Comparison of ENCODE assay signal across 1 cellular context in the genomic region with DNA sequence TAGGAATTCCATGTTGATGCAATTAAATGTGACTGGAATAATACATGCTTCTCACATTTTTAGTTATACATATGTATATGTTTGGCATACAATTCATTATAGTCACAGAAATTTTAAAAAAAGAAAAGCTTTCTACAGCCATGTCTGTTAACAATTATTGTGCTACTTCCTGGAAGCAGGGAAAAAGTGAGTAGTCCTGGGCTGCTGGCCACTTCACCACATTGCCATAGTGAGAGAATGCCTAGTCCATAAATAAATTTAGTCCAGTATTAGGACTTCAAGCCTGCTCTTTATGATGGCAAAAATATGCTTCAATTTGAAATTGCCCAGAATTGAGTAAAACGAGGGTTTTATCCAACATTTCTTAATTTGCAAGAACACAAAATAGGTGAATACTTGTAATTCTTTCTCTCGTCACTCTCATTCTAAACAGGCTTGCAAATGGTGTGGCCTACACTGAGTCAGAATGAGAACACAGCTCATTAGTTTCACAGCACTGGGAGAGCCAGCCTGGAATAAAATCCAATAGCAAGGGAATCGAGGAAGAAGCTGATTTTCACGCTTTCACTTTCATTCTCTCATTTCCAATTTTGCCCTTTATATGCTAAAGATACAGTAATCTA.
TF ChIP-seq lines count a peak whose summit lies in the region.

No MANE protein-coding gene starts in this region.

TF ChIP-seq in HepG2, 621 proteins besides CTCF, POLR2A, EP300 and RAD21 (continued from another document):
- TF ChIP-seq, protein P1, sequence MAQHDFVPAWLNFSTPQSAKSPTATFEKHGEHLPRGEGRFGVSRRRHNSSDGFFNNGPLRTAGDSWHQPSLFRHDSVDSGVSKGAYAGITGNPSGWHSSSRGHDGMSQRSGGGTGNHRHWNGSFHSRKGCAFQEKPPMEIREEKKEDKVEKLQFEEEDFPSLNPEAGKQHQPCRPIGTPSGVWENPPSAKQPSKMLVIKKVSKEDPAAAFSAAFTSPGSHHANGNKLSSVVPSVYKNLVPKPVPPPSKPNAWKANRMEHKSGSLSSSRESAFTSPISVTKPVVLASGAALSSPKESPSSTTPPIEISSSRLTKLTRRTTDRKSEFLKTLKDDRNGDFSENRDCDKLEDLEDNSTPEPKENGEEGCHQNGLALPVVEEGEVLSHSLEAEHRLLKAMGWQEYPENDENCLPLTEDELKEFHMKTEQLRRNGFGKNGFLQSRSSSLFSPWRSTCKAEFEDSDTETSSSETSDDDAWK (CRISPR knock-in tag; IDR thresholded peaks at IDR 0.05) = no peak
- TF ChIP-seq MTA1 (CRISPR knock-in tag; IDR thresholded peaks at IDR 0.05; ENCODE audit: borderline replicate concordance) (no peak), RAD51 (IDR thresholded peaks at IDR 0.05; ENCODE audit: borderline replicate concordance) (no peak), MEIS2 (CRISPR knock-in tag; IDR thresholded peaks at IDR 0.05) (no peak), FOSL2 (CRISPR knock-in tag; IDR thresholded peaks at IDR 0.05) (no peak), ZKSCAN8 (CRISPR knock-in tag; IDR thresholded peaks at IDR 0.05; ENCODE audit: borderline replicate concordance) (no peak), SCMH1 (CRISPR knock-in tag; IDR thresholded peaks at IDR 0.05; ENCODE audit: borderline replicate concordance) (no peak), PBX3 (CRISPR knock-in tag; IDR thresholded peaks at IDR 0.05; ENCODE audit: borderline replicate concordance) (no peak)
- TF ChIP-seq, protein P2, sequence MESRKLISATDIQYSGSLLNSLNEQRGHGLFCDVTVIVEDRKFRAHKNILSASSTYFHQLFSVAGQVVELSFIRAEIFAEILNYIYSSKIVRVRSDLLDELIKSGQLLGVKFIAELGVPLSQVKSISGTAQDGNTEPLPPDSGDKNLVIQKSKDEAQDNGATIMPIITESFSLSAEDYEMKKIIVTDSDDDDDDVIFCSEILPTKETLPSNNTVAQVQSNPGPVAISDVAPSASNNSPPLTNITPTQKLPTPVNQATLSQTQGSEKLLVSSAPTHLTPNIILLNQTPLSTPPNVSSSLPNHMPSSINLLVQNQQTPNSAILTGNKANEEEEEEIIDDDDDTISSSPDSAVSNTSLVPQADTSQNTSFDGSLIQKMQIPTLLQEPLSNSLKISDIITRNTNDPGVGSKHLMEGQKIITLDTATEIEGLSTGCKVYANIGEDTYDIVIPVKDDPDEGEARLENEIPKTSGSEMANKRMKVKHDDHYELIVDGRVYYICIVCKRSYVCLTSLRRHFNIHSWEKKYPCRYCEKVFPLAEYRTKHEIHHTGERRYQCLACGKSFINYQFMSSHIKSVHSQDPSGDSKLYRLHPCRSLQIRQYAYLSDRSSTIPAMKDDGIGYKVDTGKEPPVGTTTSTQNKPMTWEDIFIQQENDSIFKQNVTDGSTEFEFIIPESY (CRISPR knock-in tag; IDR thresholded peaks at IDR 0.05) = no peak
